In genomic region chr10:117468665-117469064, GRCh38 we compare ENCODE assay signal across 37 cellular contexts.
DNase-seq lines count a peak whose midpoint lies in the region; ATAC-seq, FAIRE-seq and TF ChIP-seq lines count a peak whose summit lies in the region.
"Had no signal": no experiment of that assay in that cellular context is flagged by ENCODE, and none has a peak within 500 bp of the region (broad histone marks: within the 10 kb centered on the region; RNA-seq: fewer than 3 reads in every experiment).

No MANE protein-coding gene starts in this region.

- POLR2A ChIA-PET in HEK293 (lab: Yijun Ruan, JAX) (no interaction called here), K562 (lab: Yijun Ruan, JAX) (no interaction called here)

- H3K9me1 ChIP-seq in K562 (ENCODE audit: control insufficient read depth, insufficient read depth, low read length) = no peaks in the 10 kb centered on the region

- TF ChIP-seq POLR2A in K562 (conservative IDR thresholded peaks at IDR 0.05) (no peak), spleen (IDR thresholded peaks at IDR 0.05) (no peak)

- intact Hi-C loops in K562 (cut with micrococcal nuclease) = no loop called here
- intact Hi-C loops in spleen (cut with DNase I; ENCODE audit: low total_unique reads) = no loop called here

- no peaks in the 10 kb centered on the region for H3K79me2 ChIP-seq in K562 (ENCODE audit: control insufficient read depth, insufficient read depth, low read length)

- no peaks in the 10 kb centered on the region for H3K9me3 ChIP-seq in HEK293 (ENCODE audit: control insufficient read depth, insufficient read depth, low read depth, low read length)
- H3K9me3 ChIP-seq in K562 (replicated peaks; ENCODE audit: control insufficient read depth, insufficient read depth, low read depth, low read length) = no peaks in the 10 kb centered on the region
- H3K9me3 ChIP-seq in spleen = peaks cover 0 to under 1% (median 0%) of the 10 kb centered on the region in 8 donors
- no peaks in the 10 kb centered on the region for H3K9me3 ChIP-seq in mesenchymal stem cell (ENCODE audit: control insufficient read depth, low read length)
- H3K9me3 ChIP-seq: A549, BE2C, BLaER1, Caco-2 had no signal

- H3K9me3 Mint-ChIP-seq in neural crest cell = no peaks in the 10 kb centered on the region
- H3K9me3 Mint-ChIP-seq: CD4-positive, alpha-beta memory T cell; CD4-positive, alpha-beta T cell; CD8-positive, alpha-beta T cell had no signal

- H4K20me1 ChIP-seq in K562 (replicated peaks; ENCODE audit: control insufficient read depth, insufficient read depth, low read length) = no peaks in the 10 kb centered on the region
- H4K20me1 ChIP-seq: BLaER1; BLaER1 treated with 17β-estradiol and CSF1 and Interleukin-3, amounts not matched to agents 10 nM and 100 nM had no signal

- no peak overlapping the region for H3K4me3 Mint-ChIP-seq in neural crest cell
- H3K4me3 Mint-ChIP-seq: B cell; CD14-positive monocyte; CD4-positive, alpha-beta memory T cell; CD4-positive, alpha-beta T cell; CD4-positive, CD25-positive, alpha-beta regulatory T cell; CD8-positive, alpha-beta memory T cell; CD8-positive, alpha-beta T cell had no signal

- H4K91ac ChIP-seq in mesenchymal stem cell (ENCODE audit: low read length) = no peak overlapping the region

- H4K8ac ChIP-seq in mesenchymal stem cell (ENCODE audit: low read length) = no peak overlapping the region

- peaks cover 3 to 23% of the 10 kb centered on the region in 2 experiments; a peak in 3 of 5 replicates for H3K27me3 ChIP-seq in K562 (ENCODE audit: control insufficient read depth in 2 of 2, insufficient read depth in 2 of 2, low read length in 2 of 2)
- H3K27me3 ChIP-seq in spleen (replicated peaks in 1 of 7) = peaks cover 0 to 13% (median 0%) of the 10 kb centered on the region in 7 donors
- peaks cover 0 to 19% of the 10 kb centered on the region in 2 experiments for H3K27me3 ChIP-seq in mesenchymal stem cell (ENCODE audit: control insufficient read depth in 1 of 2, insufficient read depth in 1 of 2, low read length in 2 of 2)
- H3K27me3 ChIP-seq: BE2C; BLaER1; BLaER1 treated with 17β-estradiol and CSF1 and Interleukin-3, amounts not matched to agents 10 nM and 100 nM had no signal

- WGBS in K562 (ENCODE audit: insufficient coverage, low coverage, missing lambda C conversion rate) = 8% methylated on average over 3 of the region's 3 CpGs
- 93 to 98% (median 94%) methylated on average over 3 of the region's 3 CpGs for WGBS in spleen, 5 donors
- 93% methylated on average over 3 of the region's 3 CpGs for WGBS in mesenchymal stem cell

- peak overlapping the region; percentile 43 for H3K27ac Mint-ChIP-seq in neural crest cell (ENCODE audit: unreplicated experiment)
- H3K27ac Mint-ChIP-seq: B cell; CD14-positive monocyte; CD4-positive, alpha-beta memory T cell; CD4-positive, alpha-beta T cell; CD4-positive, CD25-positive, alpha-beta regulatory T cell; CD8-positive, alpha-beta T cell had no signal

- H3K9ac ChIP-seq in K562 (ENCODE audit: insufficient read depth in 1 of 2, low read depth in 2 of 2, low read length in 2 of 2) (no peak overlapping the region), mesenchymal stem cell (ENCODE audit: low read length) (no peak overlapping the region)
- H3K9ac ChIP-seq: BLaER1; BLaER1 treated with 17β-estradiol and CSF1 and Interleukin-3, amounts not matched to agents 10 nM and 100 nM had no signal

- no peak overlapping the region for H3K23ac ChIP-seq in mesenchymal stem cell (ENCODE audit: low read length in 2 of 2)

- no peak for TF ChIP-seq RAD21 in K562 (CRISPR knock-in tag; conservative IDR thresholded peaks at IDR 0.05 in 1 of 2, IDR thresholded peaks at IDR 0.05 in 1 of 2)

- FAIRE-seq in K562 (lab: Jason Lieb, UNC) = no peak
- FAIRE-seq: A204.1, A549, D721Med had no signal

- H2AFZ ChIP-seq in K562 (ENCODE audit: low read depth, low read length) (no peak overlapping the region), mesenchymal stem cell (ENCODE audit: low read depth, low read length) (no peak overlapping the region)

- no peaks in the 10 kb centered on the region for H3K79me1 ChIP-seq in mesenchymal stem cell (replicated peaks; ENCODE audit: low read length, poor library complexity, severe bottlenecking)

- H3K27ac ChIP-seq in HEK293 (ENCODE audit: extremely low read depth, low read depth, low read length) (no peak overlapping the region), K562 (ENCODE audit: extremely low read depth, low read depth, low read length) (no peak overlapping the region), spleen (no peak overlapping the region), mesenchymal stem cell (ENCODE audit: low read length, poor library complexity, severe bottlenecking) (no peak overlapping the region)
- H3K27ac ChIP-seq: 22Rv1; A549; BLaER1; BLaER1 treated with 17β-estradiol and CSF1 and Interleukin-3, amounts not matched to agents 10 nM and 100 nM; C4-2B had no signal

- H2AK5ac ChIP-seq in mesenchymal stem cell (ENCODE audit: low read length, severe bottlenecking) = no peak overlapping the region

- no peaks in the 10 kb centered on the region for H3K36me3 Mint-ChIP-seq in neural crest cell (ENCODE audit: low read depth)
- H3K36me3 Mint-ChIP-seq: CD14-positive monocyte; CD4-positive, alpha-beta memory T cell; CD4-positive, CD25-positive, alpha-beta regulatory T cell; CD8-positive, alpha-beta memory T cell; CD8-positive, alpha-beta T cell had no signal

- H3K36me3 ChIP-seq in HEK293 (ENCODE audit: control insufficient read depth in 2 of 2, insufficient read depth in 1 of 2, low read length in 2 of 2) (no peaks in the 10 kb centered on the region), K562 (ENCODE audit: control insufficient read depth, insufficient read depth, low read length) (no peaks in the 10 kb centered on the region), spleen (no peaks in the 10 kb centered on the region), mesenchymal stem cell (ENCODE audit: control insufficient read depth in 1 of 2, insufficient read depth in 2 of 2, low read depth in 1 of 2, low read length in 2 of 2) (no peaks in the 10 kb centered on the region)
- H3K36me3 ChIP-seq: BE2C; BLaER1; BLaER1 treated with 17β-estradiol and CSF1 and Interleukin-3, amounts not matched to agents 10 nM and 100 nM had no signal

- H2BK15ac ChIP-seq in mesenchymal stem cell (ENCODE audit: low read depth, poor library complexity, severe bottlenecking) = no peak overlapping the region

- H3K18ac ChIP-seq in mesenchymal stem cell (ENCODE audit: low read depth in 1 of 2, low read length in 2 of 2) = no peak overlapping the region

- TF ChIP-seq EP300 in K562 (IDR thresholded peaks at IDR 0.05; ENCODE audit: low read length) = no peak

- DNase-seq in K562 (ENCODE audit: extremely low read depth in 1 of 4, low spot score in 3 of 4) (no peak), neural crest cell (ENCODE audit: low read depth, low spot score) (no peak), spleen (peak; percentile 7), SIG-M5 (lab: John Stamatoyannopoulos, UW) (no peak), mesenchymal stem cell (no peak), DMS 273 (lab: John Stamatoyannopoulos, UW; ENCODE audit: unreplicated experiment) (no peak), HPDE6-E6E7 (ENCODE audit: extremely low spot score) (no peak)
- DNase-seq: 8988T; ACHN; AML-193; BE2C; C1 segment of cervical spinal cord; Caco-2; Calu3; CD4-positive, alpha-beta memory T cell; CD4-positive, alpha-beta T cell; CD4-positive, CD25-positive, alpha-beta regulatory T cell; CD8-positive, alpha-beta memory T cell; CD8-positive, alpha-beta T cell; COR-L47; DMS 273 treated with DMSO at 0.1 percent for 48 hours; DMS153; DMS53; DMS79; DMS79 treated with DMSO at 0.1 percent for 48 hours; DND-41; EL had no signal

- no peak overlapping the region for H3K14ac ChIP-seq in mesenchymal stem cell (ENCODE audit: low read length in 2 of 2)

- no peak overlapping the region for H2BK5ac ChIP-seq in mesenchymal stem cell (ENCODE audit: low read depth, low read length, poor library complexity, severe bottlenecking)

- ATAC-seq in K562 = no peak
- ATAC-seq: A549; CD8-positive, alpha-beta T cell had no signal

- CTCF ChIA-PET in HEK293 (lab: Yijun Ruan, JAX) (no interaction called here), K562 (lab: Yijun Ruan, JAX; ENCODE audit: low intra/inter-chr PET ratio) (no interaction called here)

- H3K4me2 ChIP-seq in K562 (ENCODE audit: insufficient read depth, low read length) (no peak overlapping the region), mesenchymal stem cell (ENCODE audit: low read length, poor library complexity, severe bottlenecking) (no peak overlapping the region)
- H3K4me2 ChIP-seq: A549; BLaER1; BLaER1 treated with 17β-estradiol and CSF1 and Interleukin-3, amounts not matched to agents 10 nM and 100 nM had no signal

- TF ChIP-seq CTCF in HEK293 (tag by site-specific recombination; IDR thresholded peaks at IDR 0.05) (no peak), K562 (IDR thresholded peaks at IDR 0.05 in 2 of 3, conservative IDR thresholded peaks at IDR 0.05 in 1 of 3; ENCODE audit: insufficient read depth in 2 of 3, low read depth in 1 of 3, low read length in 3 of 3) (no peak), neural crest cell (conservative IDR thresholded peaks at IDR 0.05) (no peak), spleen (IDR thresholded peaks at IDR 0.05 in 8 of 11, conservative IDR thresholded peaks at IDR 0.05 in 3 of 11) (no peak)

- H3K4me3 ChIP-seq in HEK293 (ENCODE audit: low read depth, low read length) (no peak overlapping the region), K562 (no peak overlapping the region), spleen (no peak overlapping the region), mesenchymal stem cell (ENCODE audit: insufficient read depth in 1 of 2, low read depth in 1 of 2, low read length in 2 of 2) (no peak overlapping the region)
- H3K4me3 ChIP-seq: A549; BLaER1; BLaER1 treated with 17β-estradiol and CSF1 and Interleukin-3, amounts not matched to agents 10 nM and 100 nM had no signal

- no peak overlapping the region for H2BK120ac ChIP-seq in mesenchymal stem cell (ENCODE audit: low read depth, low read length)

- no TSS peak for BruUV-seq in K562 (replicated peaks; lab: Mats Ljungman, UMichigan)

- peaks cover 7% of the 10 kb centered on the region for H3K4me1 Mint-ChIP-seq in neural crest cell
- H3K4me1 Mint-ChIP-seq: B cell; CD4-positive, alpha-beta memory T cell; CD4-positive, CD25-positive, alpha-beta regulatory T cell; CD8-positive, alpha-beta memory T cell had no signal

- H3K4ac ChIP-seq in mesenchymal stem cell (ENCODE audit: low read depth in 1 of 2, low read length in 2 of 2) = no peak overlapping the region

- no peaks in the 10 kb centered on the region for H3K4me1 ChIP-seq in HEK293 (ENCODE audit: control insufficient read depth, insufficient read depth, low read length)
- H3K4me1 ChIP-seq in K562 (replicated peaks in 1 of 2; ENCODE audit: control insufficient read depth in 2 of 2, insufficient read depth in 2 of 2, low read length in 2 of 2) = peaks cover 0 to 6% of the 10 kb centered on the region in 2 experiments; a peak in 3 of 5 replicates
- H3K4me1 ChIP-seq in spleen = no peaks in the 10 kb centered on the region
- no peaks in the 10 kb centered on the region for H3K4me1 ChIP-seq in mesenchymal stem cell (ENCODE audit: control insufficient read depth, insufficient read depth, low read depth, low read length)
- H3K4me1 ChIP-seq: A549, BE2C, BLaER1, Caco-2 had no signal

- in situ Hi-C loops in K562 (cut with MboI) = no loop called here

- H2BK12ac ChIP-seq in mesenchymal stem cell (ENCODE audit: low read length in 2 of 2) = no peak overlapping the region

- H3K27me3 Mint-ChIP-seq in neural crest cell (ENCODE audit: low read depth) = no peaks in the 10 kb centered on the region
